8 cellular contexts compared by ENCODE assay signal in the genomic region with DNA sequence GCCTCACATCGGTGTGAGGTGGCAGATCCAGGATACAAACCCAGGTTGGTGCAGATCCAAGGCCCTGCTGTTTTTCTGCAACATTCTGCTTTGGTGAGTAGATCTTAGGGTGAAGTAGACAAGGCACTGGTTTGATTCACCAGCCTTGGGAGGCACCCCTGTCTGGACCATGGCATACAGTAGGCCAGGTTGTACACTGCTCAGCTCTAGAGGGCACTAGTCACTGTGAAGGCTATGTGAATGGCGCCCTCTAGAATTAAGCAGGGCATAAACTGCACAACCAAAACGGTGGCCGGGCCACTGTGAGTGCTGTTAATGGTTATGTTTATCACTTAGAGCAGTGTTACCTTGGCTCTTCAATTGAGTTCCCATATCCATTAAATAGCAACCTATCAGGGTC.
DNase-seq lines count a peak whose midpoint lies in the region; ATAC-seq and TF ChIP-seq lines count a peak whose summit lies in the region.

No MANE protein-coding gene starts in this region.

- H3K9me2 ChIP-seq in OCI-LY1 (ENCODE audit: low read depth, low read length) = no peaks in the 10 kb centered on the region

- no peak overlapping the region for H3K9ac ChIP-seq in OCI-LY1 (ENCODE audit: low read length)

- no peak overlapping the region for H3K4me3 ChIP-seq in Caco-2 (ENCODE audit: low read depth, low read length)
- H3K4me3 ChIP-seq in OCI-LY1 (ENCODE audit: low read depth, low read length, poor library complexity, severe bottlenecking) = no peak overlapping the region
- no peak overlapping the region for H3K4me3 ChIP-seq in cardiac fibroblast (replicated peaks in 1 of 2; ENCODE audit: low read depth in 2 of 2, low read length in 2 of 2)

- H3K4me1 Mint-ChIP-seq in Caco-2 (ENCODE audit: low read depth, unreplicated experiment) = no peaks in the 10 kb centered on the region
- H3K4me1 Mint-ChIP-seq in osteocyte (ENCODE audit: unreplicated experiment) = no peaks in the 10 kb centered on the region

- DNase-seq in Caco-2 (peak; percentile 29 to 43), cardiac fibroblast (ENCODE audit: low read depth in 2 of 2) (peak in 1 of 2 donors; percentile 60), osteocyte (ENCODE audit: extremely low spot score, unreplicated experiment) (no peak), SKM-1 treated with dmso at 0.1 percent for 144 hours (lab: John Stamatoyannopoulos, UW; ENCODE audit: unreplicated experiment) (no peak), nucleus accumbens (lab: John Stamatoyannopoulos, UW) (no peak)

- ATAC-seq in GM21528 (IDR thresholded peaks at IDR 0.05; ENCODE audit: low FRiP score, unreplicated experiment) (peak; percentile 67), HG02571 (IDR thresholded peaks at IDR 0.05; ENCODE audit: unreplicated experiment) (no peak)

- no peaks in the 10 kb centered on the region for H3K36me3 ChIP-seq in Caco-2 (ENCODE audit: control insufficient read depth, insufficient read depth, low read length)
- no peaks in the 10 kb centered on the region for H3K36me3 ChIP-seq in OCI-LY1 (ENCODE audit: insufficient read depth, low read length)

- TF ChIP-seq CTCF in Caco-2 (IDR thresholded peaks at IDR 0.05; ENCODE audit: insufficient read depth in 1 of 2, low read depth in 1 of 2, low read length in 1 of 2, severe bottlenecking in 1 of 2, unreplicated experiment in 1 of 2) = peak; percentile 53 to 68
- TF ChIP-seq CTCF in OCI-LY1 (IDR thresholded peaks at IDR 0.05; ENCODE audit: low read length) = peak; percentile 59
- peak; percentile 71 for TF ChIP-seq CTCF in cardiac fibroblast (IDR thresholded peaks at IDR 0.05; ENCODE audit: low read depth, low read length)
- peak; percentile 16 for TF ChIP-seq CTCF in osteocyte (IDR thresholded peaks at IDR 0.05)

- no peak overlapping the region for H3K27ac Mint-ChIP-seq in Caco-2 (ENCODE audit: unreplicated experiment)
- no peak overlapping the region for H3K27ac Mint-ChIP-seq in osteocyte (ENCODE audit: unreplicated experiment)

- no TSS peak for BruUV-seq in Caco-2 (replicated peaks; lab: Mats Ljungman, UMichigan)

- peaks cover 3% of the 10 kb centered on the region for H3K27me3 Mint-ChIP-seq in Caco-2 (ENCODE audit: insufficient read depth, unreplicated experiment)
- H3K27me3 Mint-ChIP-seq in osteocyte (ENCODE audit: unreplicated experiment) = no peaks in the 10 kb centered on the region

- CTCF ChIA-PET in Caco-2 (lab: Charles Lee) = no interaction called here

- H3K4me1 ChIP-seq in Caco-2 = no peaks in the 10 kb centered on the region
- H3K4me1 ChIP-seq in OCI-LY1 (ENCODE audit: insufficient read depth, low read length, severe bottlenecking) = no peaks in the 10 kb centered on the region

- no peaks in the 10 kb centered on the region for H3F3A ChIP-seq in OCI-LY1 (ENCODE audit: insufficient read depth, low read length)

- no peak overlapping the region for H2AFZ ChIP-seq in OCI-LY1 (ENCODE audit: low read length)

- H3K9me3 Mint-ChIP-seq in Caco-2 (ENCODE audit: unreplicated experiment) = no peaks in the 10 kb centered on the region
- no peaks in the 10 kb centered on the region for H3K9me3 Mint-ChIP-seq in osteocyte (ENCODE audit: unreplicated experiment)

- no peak overlapping the region for H3K27ac ChIP-seq in OCI-LY1 (ENCODE audit: low read depth, low read length, poor library complexity, severe bottlenecking)

- intact Hi-C loops in Caco-2 (cut with micrococcal nuclease; ENCODE audit: unreplicated experiment) = no loop called here

- H3K27me3 ChIP-seq in Caco-2 (replicated peaks; ENCODE audit: control insufficient read depth, insufficient read depth, low read length) (no peaks in the 10 kb centered on the region), OCI-LY1 (ENCODE audit: insufficient read depth, low read length) (no peaks in the 10 kb centered on the region)

- H3K4me3 Mint-ChIP-seq in Caco-2 (ENCODE audit: unreplicated experiment) (no peak overlapping the region), osteocyte (ENCODE audit: unreplicated experiment) (no peak overlapping the region)

- H4K20me1 ChIP-seq in OCI-LY1 (ENCODE audit: insufficient read depth, low read length) = no peaks in the 10 kb centered on the region

- H3K4me2 ChIP-seq in OCI-LY1 (ENCODE audit: low read length) = no peak overlapping the region

- no peaks in the 10 kb centered on the region for H3K9me3 ChIP-seq in Caco-2
- no peaks in the 10 kb centered on the region for H3K9me3 ChIP-seq in OCI-LY1 (ENCODE audit: low read length)

- no peaks in the 10 kb centered on the region for H3K36me3 Mint-ChIP-seq in Caco-2 (ENCODE audit: insufficient read depth, unreplicated experiment)
- H3K36me3 Mint-ChIP-seq in osteocyte (ENCODE audit: unreplicated experiment) = no peaks in the 10 kb centered on the region

- no peaks in the 10 kb centered on the region for H3K79me2 ChIP-seq in OCI-LY1 (ENCODE audit: insufficient read depth, low read length)

- POLR2A ChIA-PET in Caco-2 (lab: Charles Lee) = no interaction called here

Comparison
In these comparisons a context has a peak if more than half of its experiments do, and no peak if none do; other contexts are left out.
1. DNase-seq: peak in Caco-2 (2 of 2); none in osteocyte (single experiment), SKM-1 treated with dmso at 0.1 percent for 144 hours (single experiment) and nucleus accumbens (0 of 56).
2. CTCF ChIP-seq: peak in every context shown above with its lines; median percentile 71 in cardiac fibroblast; 60 in Caco-2; 59 in OCI-LY1; 16 in osteocyte.